Comparison of ENCODE assay signal across 22 cellular contexts in genomic region chr10:131168238-131168875, GRCh38.
DNase-seq lines count a peak whose midpoint lies in the region; TF ChIP-seq lines count a peak whose summit lies in the region.
"Had no signal": no experiment of that assay in that cellular context is flagged by ENCODE, and none has a peak within 500 bp of the region (broad histone marks: within the 10 kb centered on the region; RNA-seq: fewer than 3 reads in every experiment).

No MANE protein-coding gene starts in this region.

- H2BK5ac ChIP-seq in H9 (ENCODE audit: insufficient read length, low read length), result no peak overlapping the region

- H4K91ac ChIP-seq in H9 (ENCODE audit: insufficient read length, low read depth, low read length), result no peak overlapping the region

- no peak overlapping the region for H4K5ac ChIP-seq in H9 (ENCODE audit: insufficient read length, low read depth, low read length)

- H3K4me1 Mint-ChIP-seq in H9, result peaks cover 0 to under 1% of the 10 kb centered on the region in 2 experiments; a peak in 2 of 4 replicates
- no peaks in the 10 kb centered on the region for H3K4me1 Mint-ChIP-seq in osteocyte (ENCODE audit: unreplicated experiment)
- no peaks in the 10 kb centered on the region for H3K4me1 Mint-ChIP-seq in type B pancreatic cell (ENCODE audit: unreplicated experiment)
- H3K4me1 Mint-ChIP-seq: CD4-positive, alpha-beta memory T cell had no signal

- H3K23ac ChIP-seq in H9 (ENCODE audit: insufficient read length, low read depth, low read length), result no peak overlapping the region

- no peak overlapping the region for H2BK12ac ChIP-seq in H9 (ENCODE audit: insufficient read length, low read depth, low read length)

- H2BK120ac ChIP-seq in H9 (ENCODE audit: low read depth, low read length, poor library complexity, severe bottlenecking), result no peak overlapping the region

- no peaks in the 10 kb centered on the region; the same call in 1 of the 2 replicates for H3K27me3 Mint-ChIP-seq in H9 (ENCODE audit: low read depth)
- no peaks in the 10 kb centered on the region for H3K27me3 Mint-ChIP-seq in osteocyte (ENCODE audit: unreplicated experiment)
- H3K27me3 Mint-ChIP-seq in type B pancreatic cell, result no peaks in the 10 kb centered on the region
- H3K27me3 Mint-ChIP-seq: CD4-positive, alpha-beta memory T cell had no signal

- H3K14ac ChIP-seq in H9 (ENCODE audit: insufficient read depth, low read length), result peak overlapping the region; percentile 51; the same call in 1 of the 2 replicates

- no peak overlapping the region for H3K4me2 ChIP-seq in H9 (ENCODE audit: insufficient read depth, insufficient read length, low read length)
- H3K4me2 ChIP-seq: KMS-11, PC-9 had no signal

- no peaks in the 10 kb centered on the region for H3K79me2 ChIP-seq in H9 (ENCODE audit: insufficient read depth, low read length)

- H3K27ac Mint-ChIP-seq in H9, result no peak overlapping the region; a peak in 1 of 7 replicates
- H3K27ac Mint-ChIP-seq in osteocyte (ENCODE audit: unreplicated experiment), result no peak overlapping the region
- no peak overlapping the region for H3K27ac Mint-ChIP-seq in type B pancreatic cell
- H3K27ac Mint-ChIP-seq: CD4-positive, alpha-beta memory T cell had no signal

- no peaks in the 10 kb centered on the region for H4K20me1 ChIP-seq in H9 (ENCODE audit: control insufficient read depth, insufficient read depth, insufficient read length)

- H3K9me3 Mint-ChIP-seq in H9, result no peaks in the 10 kb centered on the region
- peaks cover 38% of the 10 kb centered on the region for H3K9me3 Mint-ChIP-seq in osteocyte (ENCODE audit: unreplicated experiment)
- no peaks in the 10 kb centered on the region for H3K9me3 Mint-ChIP-seq in type B pancreatic cell

- H2BK20ac ChIP-seq in H9 (ENCODE audit: low read depth, low read length, poor library complexity, severe bottlenecking), result no peak overlapping the region

- no peak overlapping the region for H3K56ac ChIP-seq in H9 (ENCODE audit: insufficient read length, low read depth, low read length)

- no peaks in the 10 kb centered on the region for H3K36me3 Mint-ChIP-seq in H9 (ENCODE audit: insufficient read depth in 1 of 3, low read depth in 3 of 3)
- H3K36me3 Mint-ChIP-seq in osteocyte (ENCODE audit: unreplicated experiment), result no peaks in the 10 kb centered on the region
- no peaks in the 10 kb centered on the region for H3K36me3 Mint-ChIP-seq in type B pancreatic cell
- H3K36me3 Mint-ChIP-seq: CD4-positive, alpha-beta memory T cell had no signal

- no peaks in the 10 kb centered on the region for H3K23me2 ChIP-seq in H9 (ENCODE audit: insufficient read length, low read depth, low read length, poor library complexity, severe bottlenecking)

- H4K8ac ChIP-seq in H9 (replicated peaks; ENCODE audit: insufficient read length, low read depth, low read length), result no peak overlapping the region

- H3K79me1 ChIP-seq in H9 (ENCODE audit: insufficient read depth, low read depth, low read length, poor library complexity, severe bottlenecking), result no peaks in the 10 kb centered on the region

- H3K4me1 ChIP-seq in H9 (ENCODE audit: insufficient read depth, low read length), result no peaks in the 10 kb centered on the region
- H3K4me1 ChIP-seq: BE2C, Caco-2 had no signal

- TF ChIP-seq CTCF in H9 (conservative IDR thresholded peaks at IDR 0.05) (no peak), osteocyte (IDR thresholded peaks at IDR 0.05) (no peak), type B pancreatic cell (conservative IDR thresholded peaks at IDR 0.05) (no peak)

- no peak overlapping the region for H3K4me3 Mint-ChIP-seq in H9
- no peak overlapping the region for H3K4me3 Mint-ChIP-seq in osteocyte (ENCODE audit: unreplicated experiment)
- no peak overlapping the region for H3K4me3 Mint-ChIP-seq in type B pancreatic cell

- WGBS in H9 (ENCODE audit: extremely low coverage, insufficient read length, low lambda C conversion rate), result no CpG with 5 or more reads among the region's 17 CpGs

- no peaks in the 10 kb centered on the region for H3K27me3 ChIP-seq in H9 (ENCODE audit: insufficient read depth, low read length)
- H3K27me3 ChIP-seq: BE2C had no signal

- H3K27ac ChIP-seq in H9 (ENCODE audit: insufficient read length, low read depth, low read length), result no peak overlapping the region
- H3K27ac ChIP-seq: KMS-11, PC-9, SK-N-MC had no signal

- no peak overlapping the region for H2AFZ ChIP-seq in H9 (ENCODE audit: low read length)
- H2AFZ ChIP-seq: PC-9 had no signal

- DNase-seq in H9, result peak; percentile 22
- peak; percentile 40 for DNase-seq in ecto neural progenitor cell (ENCODE audit: low spot score)
- peak; percentile 83 for DNase-seq in osteocyte (ENCODE audit: extremely low spot score, unreplicated experiment)
- peak; percentile 66 for DNase-seq in type B pancreatic cell (ENCODE audit: extremely low spot score, unreplicated experiment)
- DNase-seq in C1 segment of cervical spinal cord (lab: John Stamatoyannopoulos, UW), result no peak
- no peak for DNase-seq in NCI-H510A treated with DMSO at 0.1 percent for 48 hours (lab: John Stamatoyannopoulos, UW)
- DNase-seq in NCI-H1694 treated with DMSO at 0.1 percent for 48 hours (lab: John Stamatoyannopoulos, UW), result no peak
- DNase-seq: BE2C; Caco-2; CD4-positive, alpha-beta memory T cell; DMS 273 treated with DMSO at 0.1 percent for 48 hours; DND-41; GOT3; IMR-90; MV-4-11; NCI-H1694; NCI-H748 treated with DMSO at 0.1 percent for 48 hours; PC-9; RPMI8226; SHP77 treated with DMSO at 0.1 percent for 48 hours had no signal

- H3K9ac ChIP-seq in H9 (ENCODE audit: extremely low read depth, insufficient read length, low read length), result no peak overlapping the region
- H3K9ac ChIP-seq: KMS-11 had no signal

- H2AK5ac ChIP-seq in H9 (ENCODE audit: insufficient read length, low read length), result no peak overlapping the region

- H3K18ac ChIP-seq in H9 (ENCODE audit: insufficient read length, low read depth, low read length), result no peak overlapping the region

- H2BK15ac ChIP-seq in H9 (ENCODE audit: low read depth, low read length), result no peak overlapping the region

- no peak overlapping the region for H3T11ph ChIP-seq in H9 (ENCODE audit: low read length)

- no peak overlapping the region for H3K4ac ChIP-seq in H9 (ENCODE audit: low read depth, low read length)

- no peaks in the 10 kb centered on the region for H3K9me3 ChIP-seq in H9 (ENCODE audit: control insufficient read depth, low read depth, low read length)
- H3K9me3 ChIP-seq: BE2C, Caco-2 had no signal

Comparison
In these comparisons a context has a peak if more than half of its experiments do, and no peak if none do; other contexts are left out.
1. DNase-seq: peak in H9 (single experiment), ecto neural progenitor cell (single experiment), osteocyte (single experiment) and type B pancreatic cell (single experiment); none in C1 segment of cervical spinal cord (0 of 14), NCI-H510A treated with DMSO at 0.1 percent for 48 hours (single experiment) and NCI-H1694 treated with DMSO at 0.1 percent for 48 hours (single experiment).